Comparison of ENCODE assay signal across 8 cellular contexts in the genomic region with DNA sequence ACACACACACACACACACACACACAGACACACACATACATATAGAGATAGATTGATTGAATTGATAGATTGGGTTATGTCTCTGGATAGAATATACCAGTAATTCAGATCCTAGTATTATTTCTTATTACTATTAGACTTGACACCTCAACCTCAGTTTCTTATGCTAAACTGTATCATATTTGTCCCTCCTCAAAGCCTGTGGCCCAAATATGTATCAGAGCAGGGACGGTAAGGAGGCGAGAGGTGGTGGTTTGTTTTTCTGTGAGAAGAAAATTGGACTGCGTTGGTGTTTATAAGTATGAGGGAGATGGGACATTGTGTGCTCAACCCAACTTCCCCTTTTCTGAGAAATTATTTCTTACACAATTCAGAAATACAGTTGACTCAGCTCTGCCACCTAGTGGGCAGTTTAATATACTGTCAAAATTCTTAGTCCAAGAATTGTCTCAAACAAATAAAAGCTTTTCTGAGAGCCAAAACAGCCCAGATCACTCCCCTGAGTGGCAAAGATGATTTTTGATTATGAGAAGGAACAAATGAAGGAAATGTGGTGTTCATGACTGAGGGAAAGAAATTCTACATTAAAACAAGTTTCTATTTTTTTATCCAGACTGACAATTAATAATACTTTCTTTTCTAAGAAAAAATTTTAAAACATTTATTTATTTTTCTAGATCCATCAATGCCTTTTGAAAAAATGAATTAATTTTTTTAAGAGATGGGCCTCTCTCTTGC. TPM values are rescaled to one million over a fixed set of nuclear protein-coding genes. Genes with fewer than 3 reads are reported as not detected.
A peak's percentile ranks its signal among the peaks of the same experiment; 100 is the strongest.
DNase-seq lines count a peak whose midpoint lies in the region; ATAC-seq and TF ChIP-seq lines count a peak whose summit lies in the region.

No MANE protein-coding gene starts in this region.

- in situ Hi-C loops in astrocyte of the spinal cord (cut with HindIII; ENCODE audit: low sequenced_read_pairs), result no loop called here

- POLR2A ChIA-PET in BJ (lab: Charles Lee), result interaction anchor here (1.0 kb wide), 1 partner anchor 28 kb away, joined by 3 read pairs; no protein-coding TSS in a partner anchor

- no peak overlapping the region for H3K4me3 ChIP-seq in BJ (ENCODE audit: low read depth, low read length)
- no peak overlapping the region for H3K4me3 ChIP-seq in astrocyte of the spinal cord (ENCODE audit: low read depth, low read length)
- peak overlapping the region; percentile 19 to 74 (median 60) for H3K4me3 ChIP-seq in skeletal muscle tissue (ENCODE audit: low read length in 3 of 3)

- H3K9me3 ChIP-seq in T-helper 17 cell (ENCODE audit: control insufficient read depth, low read length, poor library complexity, severe bottlenecking), result no peaks in the 10 kb centered on the region
- no peaks in the 10 kb centered on the region for H3K9me3 ChIP-seq in skeletal muscle tissue (ENCODE audit: control insufficient read depth in 3 of 3, low read length in 3 of 3)

- no peaks in the 10 kb centered on the region for H3K36me3 ChIP-seq in BJ (ENCODE audit: control insufficient read depth, insufficient read depth, low read length)
- no peaks in the 10 kb centered on the region for H3K36me3 ChIP-seq in skeletal muscle tissue (ENCODE audit: control insufficient read depth in 3 of 3, insufficient read depth in 3 of 3, low read length in 3 of 3)

- peak overlapping the region; percentile 97 for H3K27ac Mint-ChIP-seq in T-helper 17 cell

- peak overlapping the region in 2 of 3 donors; percentile 60 to 61 for H3K9ac ChIP-seq in skeletal muscle tissue (ENCODE audit: low read depth in 1 of 3, low read length in 3 of 3)

- ATAC-seq in GM21529 (IDR thresholded peaks at IDR 0.05; ENCODE audit: unreplicated experiment), result peak; percentile 48
- ATAC-seq in T-helper 17 cell, result peak; percentile 93
- ATAC-seq in GM18858 (IDR thresholded peaks at IDR 0.05; ENCODE audit: unreplicated experiment), result no peak

- H3K4me1 ChIP-seq in skeletal muscle tissue (ENCODE audit: control insufficient read depth in 3 of 3, insufficient read depth in 3 of 3, low read length in 3 of 3), result peaks cover 4 to 10% (median 6%) of the 10 kb centered on the region in 3 donors

- H3K4me1 Mint-ChIP-seq in T-helper 17 cell, result peaks cover 33% of the 10 kb centered on the region

- H3K36me3 Mint-ChIP-seq in T-helper 17 cell (ENCODE audit: low read depth), result peaks cover 5% of the 10 kb centered on the region

- H3K27me3 ChIP-seq in BJ (ENCODE audit: control insufficient read depth, insufficient read depth, low read length) (no peaks in the 10 kb centered on the region), skeletal muscle tissue (ENCODE audit: control insufficient read depth in 3 of 3, insufficient read depth in 3 of 3, low read length in 3 of 3) (no peaks in the 10 kb centered on the region)

- DNase-seq in BJ (ENCODE audit: low read depth) (peak; percentile 35), NCI-H1694 treated with DMSO at 0.1 percent for 48 hours (lab: John Stamatoyannopoulos, UW) (peak; percentile 85), T-helper 17 cell (peak in 2 of 3 donors; percentile 41 to 55), astrocyte of the spinal cord (ENCODE audit: low read depth, low spot score) (peak; percentile 84), hippocampal formation (lab: John Stamatoyannopoulos, UW) (peak; percentile 30 to 79)

- TF ChIP-seq CTCF in BJ (IDR thresholded peaks at IDR 0.05; ENCODE audit: insufficient read depth, low read depth, low read length), result peak; percentile 61
- TF ChIP-seq CTCF in astrocyte of the spinal cord (IDR thresholded peaks at IDR 0.05; ENCODE audit: low read depth, low read length), result peak; percentile 55

- CTCF ChIA-PET in BJ (lab: Yijun Ruan, JAX), result interaction anchor here (0.6 to 9.8 kb wide), 14 partner anchors 9 to 162 kb away, joined by 3 to 171 read pairs (median 6); a partner anchor contains a TSS

- no peaks in the 10 kb centered on the region for H3K27me3 Mint-ChIP-seq in T-helper 17 cell

- peak overlapping the region; percentile 47 for H3K4me3 Mint-ChIP-seq in T-helper 17 cell

- H3K27ac ChIP-seq in skeletal muscle tissue (ENCODE audit: low read depth, low read length), result peak overlapping the region; percentile 51

RNA-seq across cellular contexts. Expression of a gene that starts 10.8 kb away (rescaled TPM):
- 212 and 258 TPM in 2 replicates for polyA plus RNA-seq in BJ (2011; rRNA removed)
- 165 and 309 TPM in 2 replicates for polyA minus RNA-seq in BJ (2011; rRNA and poly(A)+ RNA removed)
- 100 to 1,000 TPM; 567 to 927 TPM for total RNA-seq in T-helper 17 cell
- 536 TPM for total RNA-seq in skeletal muscle tissue

RNA-seq across cellular contexts. Expression of a gene that starts 14.3 kb away (rescaled TPM):
- not detected in 2 replicates for polyA plus RNA-seq in BJ (2011; rRNA removed)
- not detected in 2 replicates for polyA minus RNA-seq in BJ (2011; rRNA and poly(A)+ RNA removed)
- total RNA-seq in T-helper 17 cell, result not detected
- total RNA-seq in skeletal muscle tissue, result 439 TPM

RNA-seq across cellular contexts. Expression of a gene that starts 42.7 kb away (rescaled TPM):
- polyA plus RNA-seq in BJ (2011; rRNA removed), result 13.2 and 19.2 TPM in 2 replicates
- 6.6 and 8.6 TPM in 2 replicates for polyA minus RNA-seq in BJ (2011; rRNA and poly(A)+ RNA removed)
- total RNA-seq in T-helper 17 cell, result 10 to 100 TPM; 22.2 to 24.1 TPM
- total RNA-seq in skeletal muscle tissue, result 17.7 TPM

RNA-seq across cellular contexts. Expression of a gene that starts 42.8 kb away (rescaled TPM):
- polyA plus RNA-seq in BJ (2011; rRNA removed), result 1.3 and 1.4 TPM in 2 replicates
- polyA minus RNA-seq in BJ (2011; rRNA and poly(A)+ RNA removed), result 1.5 TPM in 2 replicates
- total RNA-seq in T-helper 17 cell (1 to 10 TPM in 1 of 2 donors, under 1 TPM in 1; 0.70 to 1.7 TPM), skeletal muscle tissue (under 0.01 TPM)

RNA-seq across cellular contexts. Expression of a gene that starts 49.4 kb away (rescaled TPM):
- 35.1 and 42.1 TPM in 2 replicates for polyA plus RNA-seq in BJ (2011; rRNA removed)
- 22.7 and 23.4 TPM in 2 replicates for polyA minus RNA-seq in BJ (2011; rRNA and poly(A)+ RNA removed)
- total RNA-seq in T-helper 17 cell, result 10 to 100 TPM; 36.6 to 44.1 TPM
- total RNA-seq in skeletal muscle tissue, result 16.2 TPM

Comparison
In these comparisons a context has a peak if more than half of its experiments do, and no peak if none do; other contexts are left out.
1. DNase-seq: peak in every context shown above with its lines; median percentile 85 in NCI-H1694 treated with DMSO at 0.1 percent for 48 hours; 84 in astrocyte of the spinal cord; 54 in hippocampal formation; 48 in T-helper 17 cell; 35 in BJ.
2. H3K4me3 ChIP-seq: peak in skeletal muscle tissue (3 of 3); none in BJ (single experiment) and astrocyte of the spinal cord (single experiment).
3. RNA of a gene that starts 14.3 kb away (total RNA-seq): 439 TPM in skeletal muscle tissue (single experiment); not detected in T-helper 17 cell; every median in the first group is over 100 times any median in the second.